Comparison of ENCODE assay signal across 1 cellular context in the genomic region with DNA sequence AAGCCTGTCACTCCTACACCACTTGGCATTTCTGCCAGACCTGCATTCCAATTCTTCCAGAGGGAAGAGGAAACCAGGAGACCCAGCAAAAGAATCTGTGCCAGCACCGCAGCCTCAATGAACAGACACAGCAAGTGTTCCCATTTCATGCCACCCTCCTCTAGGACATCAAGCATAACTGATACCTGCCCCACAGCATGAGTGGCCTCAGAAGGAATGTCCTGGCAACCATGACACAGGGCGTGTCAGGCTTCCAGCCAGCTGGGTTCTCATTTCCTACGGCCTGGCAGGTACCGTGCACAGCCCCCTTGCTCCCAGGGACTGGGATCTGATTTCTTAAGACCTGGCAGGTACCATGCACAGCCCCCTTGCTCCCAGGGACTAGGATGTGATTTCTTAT.
TF ChIP-seq lines count a peak whose summit lies in the region.

No MANE protein-coding gene starts in this region.

TF ChIP-seq in HCT116, 20 proteins besides CTCF, POLR2A, EP300 and RAD21:
- TF ChIP-seq EGR1 (IDR thresholded peaks at IDR 0.05; ENCODE audit: low read depth): no peak
- no peak for TF ChIP-seq SIN3A (IDR thresholded peaks at IDR 0.05; ENCODE audit: low read depth)
- TF ChIP-seq SP1 (IDR thresholded peaks at IDR 0.05; ENCODE audit: low read depth): no peak
- TF ChIP-seq, protein P1, sequence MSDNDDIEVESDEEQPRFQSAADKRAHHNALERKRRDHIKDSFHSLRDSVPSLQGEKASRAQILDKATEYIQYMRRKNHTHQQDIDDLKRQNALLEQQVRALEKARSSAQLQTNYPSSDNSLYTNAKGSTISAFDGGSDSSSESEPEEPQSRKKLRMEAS (IDR thresholded peaks at IDR 0.05): no peak
- TF ChIP-seq, protein P2, sequence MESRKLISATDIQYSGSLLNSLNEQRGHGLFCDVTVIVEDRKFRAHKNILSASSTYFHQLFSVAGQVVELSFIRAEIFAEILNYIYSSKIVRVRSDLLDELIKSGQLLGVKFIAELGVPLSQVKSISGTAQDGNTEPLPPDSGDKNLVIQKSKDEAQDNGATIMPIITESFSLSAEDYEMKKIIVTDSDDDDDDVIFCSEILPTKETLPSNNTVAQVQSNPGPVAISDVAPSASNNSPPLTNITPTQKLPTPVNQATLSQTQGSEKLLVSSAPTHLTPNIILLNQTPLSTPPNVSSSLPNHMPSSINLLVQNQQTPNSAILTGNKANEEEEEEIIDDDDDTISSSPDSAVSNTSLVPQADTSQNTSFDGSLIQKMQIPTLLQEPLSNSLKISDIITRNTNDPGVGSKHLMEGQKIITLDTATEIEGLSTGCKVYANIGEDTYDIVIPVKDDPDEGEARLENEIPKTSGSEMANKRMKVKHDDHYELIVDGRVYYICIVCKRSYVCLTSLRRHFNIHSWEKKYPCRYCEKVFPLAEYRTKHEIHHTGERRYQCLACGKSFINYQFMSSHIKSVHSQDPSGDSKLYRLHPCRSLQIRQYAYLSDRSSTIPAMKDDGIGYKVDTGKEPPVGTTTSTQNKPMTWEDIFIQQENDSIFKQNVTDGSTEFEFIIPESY (IDR thresholded peaks at IDR 0.05; ENCODE audit: extremely low read depth, insufficient replicate concordance, low read length): no peak
- no peak for TF ChIP-seq POLR2AphosphoS5 (IDR thresholded peaks at IDR 0.05; ENCODE audit: low read depth, low read length)
- no peak for TF ChIP-seq JUND (IDR thresholded peaks at IDR 0.05)
- TF ChIP-seq ZNF274 (IDR thresholded peaks at IDR 0.05; ENCODE audit: low read depth, low read length): no peak
- TF ChIP-seq, protein P3, sequence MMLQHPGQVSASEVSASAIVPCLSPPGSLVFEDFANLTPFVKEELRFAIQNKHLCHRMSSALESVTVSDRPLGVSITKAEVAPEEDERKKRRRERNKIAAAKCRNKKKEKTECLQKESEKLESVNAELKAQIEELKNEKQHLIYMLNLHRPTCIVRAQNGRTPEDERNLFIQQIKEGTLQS (IDR thresholded peaks at IDR 0.05): no peak
- no peak for TF ChIP-seq SRF (IDR thresholded peaks at IDR 0.05; ENCODE audit: low read depth)
- no peak for TF ChIP-seq ELF1 (IDR thresholded peaks at IDR 0.05; ENCODE audit: borderline replicate concordance, low read depth)
- TF ChIP-seq FOSL1 (IDR thresholded peaks at IDR 0.05; ENCODE audit: low read depth): no peak
- no peak for TF ChIP-seq EZH2phosphoT487 (IDR thresholded peaks at IDR 0.05; ENCODE audit: borderline replicate concordance)
- no peak for TF ChIP-seq YY1 (IDR thresholded peaks at IDR 0.05; ENCODE audit: extremely low read depth, insufficient replicate concordance, low read depth, low read length)
TF ChIP-seq in HCT116: peak in this region for 0.
